ENCODE assay signal across 11 cellular contexts in genomic region chr13:99313473-99313872, GRCh38. TPM values are rescaled to one million over a fixed set of nuclear protein-coding genes. Genes with fewer than 3 reads are reported as not detected.
DNase-seq lines count a peak whose midpoint lies in the region; ATAC-seq lines count a peak whose summit lies in the region.
"Had no signal": no experiment of that assay in that cellular context is flagged by ENCODE, and none has a peak within 500 bp of the region (broad histone marks: within the 10 kb centered on the region; RNA-seq: fewer than 3 reads in every experiment).

No MANE protein-coding gene starts in this region.

- no peak overlapping the region for H3K18ac ChIP-seq in neuronal stem cell (ENCODE audit: low read length)

- peaks cover 0 to 13% of the 10 kb centered on the region in 2 donors for H3K9me3 ChIP-seq in neuronal stem cell (replicated peaks in 1 of 2; ENCODE audit: control insufficient read depth in 2 of 2, insufficient read depth in 1 of 2, low read depth in 1 of 2, low read length in 2 of 2)

- H4K91ac ChIP-seq in neuronal stem cell (ENCODE audit: low read depth, low read length, poor library complexity): no peak overlapping the region

- H3K27me3 ChIP-seq in neuronal stem cell (ENCODE audit: control insufficient read depth in 3 of 3, insufficient read depth in 3 of 3, low read depth in 1 of 3, low read length in 3 of 3): no peaks in the 10 kb centered on the region

- no peak overlapping the region for H2AK5ac ChIP-seq in neuronal stem cell (ENCODE audit: low read depth, low read length)

- H3K4me1 Mint-ChIP-seq in effector memory CD8-positive, alpha-beta T cell (ENCODE audit: low read depth in 2 of 2): peaks cover 49 to 62% of the 10 kb centered on the region in 2 donors

- peak overlapping the region; percentile 85 to 86 for H3K27ac Mint-ChIP-seq in effector memory CD8-positive, alpha-beta T cell

- no peak overlapping the region for H3K4me3 ChIP-seq in neuronal stem cell (ENCODE audit: low read length in 2 of 2)
- H3K4me3 ChIP-seq: smooth muscle cell had no signal

- H3K27me3 Mint-ChIP-seq in effector memory CD8-positive, alpha-beta T cell: no peaks in the 10 kb centered on the region

- H3K9me3 Mint-ChIP-seq in effector memory CD8-positive, alpha-beta T cell: no peaks in the 10 kb centered on the region

- H3K14ac ChIP-seq in neuronal stem cell (ENCODE audit: low read length): no peak overlapping the region

- WGBS in neuronal stem cell (ENCODE audit: extremely low coverage in 2 of 2, insufficient read length in 2 of 2, insufficient replicate concordance in 1 of 2), 2 donors: no CpG with 5 or more reads among the region's 3 CpGs

- DNase-seq in EL (peak; percentile 51), NCI-H748 (lab: John Stamatoyannopoulos, UW; ENCODE audit: unreplicated experiment) (peak; percentile 47), neuronal stem cell (ENCODE audit: low spot score) (peak; percentile 45), NCI-H1694 treated with DMSO at 0.1 percent for 48 hours (lab: John Stamatoyannopoulos, UW) (no peak)
- no peak for DNase-seq in effector memory CD8-positive, alpha-beta T cell
- DNase-seq: glutamatergic neuron, SHP77 had no signal

- H3K9ac ChIP-seq in neuronal stem cell (ENCODE audit: low read depth, low read length, poor library complexity): no peak overlapping the region

- no peaks in the 10 kb centered on the region for H3K79me1 ChIP-seq in neuronal stem cell (ENCODE audit: low read depth, low read length)

- H3K4me1 ChIP-seq in neuronal stem cell (ENCODE audit: control insufficient read depth in 2 of 2, insufficient read depth in 1 of 2, low read depth in 1 of 2, low read length in 2 of 2): peaks cover 10 to 15% of the 10 kb centered on the region in 2 donors

- peaks cover 2 to 9% of the 10 kb centered on the region in 2 donors for H3K36me3 ChIP-seq in neuronal stem cell (replicated peaks in 1 of 2; ENCODE audit: control insufficient read depth in 2 of 2, insufficient read depth in 2 of 2, low read length in 2 of 2)

- no peak overlapping the region for H2BK120ac ChIP-seq in neuronal stem cell (ENCODE audit: low read depth, low read length)

- peaks cover 7% of the 10 kb centered on the region for H3K36me3 Mint-ChIP-seq in effector memory CD8-positive, alpha-beta T cell (ENCODE audit: insufficient read depth)

- H2BK5ac ChIP-seq in neuronal stem cell (ENCODE audit: low read length): no peak overlapping the region

- H3K4ac ChIP-seq in neuronal stem cell (ENCODE audit: low read length): no peak overlapping the region

- no peak overlapping the region for H2AFZ ChIP-seq in neuronal stem cell (ENCODE audit: low read length)

- H2BK15ac ChIP-seq in neuronal stem cell (ENCODE audit: low read length): no peak overlapping the region

- ATAC-seq in effector memory CD8-positive, alpha-beta T cell (replicated peaks): no peak
- ATAC-seq in GM21360 (IDR thresholded peaks at IDR 0.05; ENCODE audit: unreplicated experiment) (no peak), GM19452 (IDR thresholded peaks at IDR 0.05; ENCODE audit: unreplicated experiment) (no peak), GM21515 (IDR thresholded peaks at IDR 0.05; ENCODE audit: unreplicated experiment) (no peak)

- peak overlapping the region; percentile 28 for H3K4me2 ChIP-seq in neuronal stem cell (ENCODE audit: insufficient read depth, low read length, poor library complexity, severe bottlenecking)
- H3K4me2 ChIP-seq: smooth muscle cell had no signal

- H3K23ac ChIP-seq in neuronal stem cell (ENCODE audit: low read depth, low read length, poor library complexity): no peak overlapping the region

- peak overlapping the region; percentile 2 to 73 for H3K4me3 Mint-ChIP-seq in effector memory CD8-positive, alpha-beta T cell

- no peak overlapping the region for H2BK12ac ChIP-seq in neuronal stem cell (ENCODE audit: low read length)

- H3K27ac ChIP-seq in neuronal stem cell (replicated peaks; ENCODE audit: low read length): peak overlapping the region; percentile 56

- no peak overlapping the region for H4K8ac ChIP-seq in neuronal stem cell (ENCODE audit: low read depth, low read length)

RNA-seq across cellular contexts. Expression of gene GPR183, which starts 6.3 kb away (rescaled TPM):
- not detected for polyA plus RNA-seq in neuronal stem cell (2013, experiment 1 of 2)
- polyA plus RNA-seq in neuronal stem cell (2013, experiment 2 of 2): not detected

RNA-seq across cellular contexts. Expression of gene GPR18, which starts 55.3 kb away (rescaled TPM):
- polyA plus RNA-seq in neuronal stem cell (2013, experiment 1 of 2): not detected
- not detected for polyA plus RNA-seq in neuronal stem cell (2013, experiment 2 of 2)
- polyA plus RNA-seq: smooth muscle cell had no signal

Comparison
In these comparisons a context has a peak if more than half of its experiments do, and no peak if none do; other contexts are left out.
1. DNase-seq: peak in EL (single experiment), NCI-H748 (single experiment) and neuronal stem cell (single experiment); none in effector memory CD8-positive, alpha-beta T cell (0 of 3) and NCI-H1694 treated with DMSO at 0.1 percent for 48 hours (single experiment).